In genomic region chr19:3966051-3967017, GRCh38 we compare ENCODE assay signal across 1 cellular context.
TF ChIP-seq lines count a peak whose summit lies in the region.

No MANE protein-coding gene starts in this region.

TF ChIP-seq in GM23338, 12 proteins besides CTCF, POLR2A, EP300 and RAD21 (continued from another document):
- no peak for TF ChIP-seq CREB1 (CRISPR knock-in tag; IDR thresholded peaks at IDR 0.05; ENCODE audit: low read depth)
- TF ChIP-seq ZNF331 (CRISPR knock-in tag; IDR thresholded peaks at IDR 0.05; ENCODE audit: low read depth) = no peak
- no peak for TF ChIP-seq ETS1 (IDR thresholded peaks at IDR 0.05)
- no peak for TF ChIP-seq EZH2 (IDR thresholded peaks at IDR 0.05; ENCODE audit: low read depth, unreplicated experiment)
- TF ChIP-seq POLR2AphosphoS5 (IDR thresholded peaks at IDR 0.05; ENCODE audit: low read depth) = no peak
- TF ChIP-seq REST (IDR thresholded peaks at IDR 0.05; ENCODE audit: unreplicated experiment) = no peak
- no peak for TF ChIP-seq ZNF462 (CRISPR knock-in tag; IDR thresholded peaks at IDR 0.05)
- no peak for TF ChIP-seq JUNB (IDR thresholded peaks at IDR 0.05; ENCODE audit: unreplicated experiment)
- no peak for TF ChIP-seq ZNF114 (CRISPR knock-in tag; IDR thresholded peaks at IDR 0.05)
- TF ChIP-seq NANOG (IDR thresholded peaks at IDR 0.05; ENCODE audit: borderline replicate concordance) = no peak
